Comparison of ENCODE assay signal across 12 cellular contexts in genomic region chr14:31243860-31244259, GRCh38. TPM values are rescaled to one million over a fixed set of nuclear protein-coding genes. Genes with fewer than 3 reads are reported as not detected.
DNase-seq lines count a peak whose midpoint lies in the region; ATAC-seq and TF ChIP-seq lines count a peak whose summit lies in the region.
"Had no signal": no experiment of that assay in that cellular context is flagged by ENCODE, and none has a peak within 500 bp of the region (broad histone marks: within the 10 kb centered on the region; RNA-seq: fewer than 3 reads in every experiment).

No MANE protein-coding gene starts in this region.

- 73 to 83% methylated on average over 8 of the region's 8 CpGs for WGBS in lung, 2 donors

- no peak overlapping the region for H3K27ac ChIP-seq in right atrium auricular region
- no peak overlapping the region for H3K27ac ChIP-seq in lung (ENCODE audit: low read depth in 1 of 2, low read length in 1 of 2)
- H3K27ac ChIP-seq in vagina, result peak overlapping the region; percentile 59
- H3K27ac ChIP-seq: BLaER1 treated with 17β-estradiol and CSF1 and Interleukin-3, amounts not matched to agents 10 nM and 100 nM; tibial artery had no signal

- no peaks in the 10 kb centered on the region for H3K36me3 ChIP-seq in right atrium auricular region
- H3K36me3 ChIP-seq in lung (ENCODE audit: control insufficient read depth in 2 of 2, insufficient read depth in 2 of 2, low read length in 2 of 2), result no peaks in the 10 kb centered on the region
- no peaks in the 10 kb centered on the region for H3K36me3 ChIP-seq in vagina
- H3K36me3 ChIP-seq: BLaER1 treated with 17β-estradiol and CSF1 and Interleukin-3, amounts not matched to agents 10 nM and 100 nM; tibial artery had no signal

- no peak for ATAC-seq in Right ventricle myocardium inferior
- ATAC-seq in activated T-helper 17 cell treated with anti-CD3 and anti-CD28 coated beads, Interleukin-2, amount 50 U/mL, for 72 hours (replicated peaks), result peak; percentile 74
- peak; percentile 58 for ATAC-seq in lung (ENCODE audit: insufficient read depth, low FRiP score)
- no peak for ATAC-seq in HG03097 (IDR thresholded peaks at IDR 0.05; ENCODE audit: low FRiP score, unreplicated experiment)

- H3K27me3 Mint-ChIP-seq in activated T-helper 17 cell treated with anti-CD3 and anti-CD28 coated beads, Interleukin-2, amount 50 U/mL, for 72 hours, result no peaks in the 10 kb centered on the region

- H3K4me1 ChIP-seq in right atrium auricular region, result peaks cover 0 to 10% of the 10 kb centered on the region in 2 donors
- H3K4me1 ChIP-seq in lung (ENCODE audit: control insufficient read depth in 2 of 2, insufficient read depth in 2 of 2, low read length in 2 of 2), result no peaks in the 10 kb centered on the region
- H3K4me1 ChIP-seq in vagina, result peaks cover 7% of the 10 kb centered on the region

- H3K9me3 ChIP-seq in right atrium auricular region (no peaks in the 10 kb centered on the region), lung (ENCODE audit: control insufficient read depth in 2 of 2, insufficient read depth in 1 of 2, low read length in 1 of 2) (no peaks in the 10 kb centered on the region), vagina (no peaks in the 10 kb centered on the region)
- H3K9me3 ChIP-seq: BLaER1 treated with 17β-estradiol and CSF1 and Interleukin-3, amounts not matched to agents 10 nM and 100 nM; tibial artery had no signal

- H3K4me1 Mint-ChIP-seq in activated T-helper 17 cell treated with anti-CD3 and anti-CD28 coated beads, Interleukin-2, amount 50 U/mL, for 72 hours, result peaks cover 6% of the 10 kb centered on the region

- H3K36me3 Mint-ChIP-seq in activated T-helper 17 cell treated with anti-CD3 and anti-CD28 coated beads, Interleukin-2, amount 50 U/mL, for 72 hours (ENCODE audit: low read depth), result no peaks in the 10 kb centered on the region

- no peak for TF ChIP-seq CTCF in right atrium auricular region (IDR thresholded peaks at IDR 0.05)
- TF ChIP-seq CTCF in lung (IDR thresholded peaks at IDR 0.05; ENCODE audit: control extremely low read depth, extremely low read depth), result no peak
- TF ChIP-seq CTCF in vagina (IDR thresholded peaks at IDR 0.05), result no peak
- TF ChIP-seq CTCF in GM10266 (IDR thresholded peaks at IDR 0.05; ENCODE audit: control insufficient read depth, insufficient read depth, low read depth, missing control alignments), result no peak

- DNase-seq in right atrium auricular region (ENCODE audit: low spot score) (peak; percentile 2), Right ventricle myocardium inferior (ENCODE audit: missing footprints) (no peak), lung (ENCODE audit: low spot score) (peak; percentile 46), vagina (ENCODE audit: extremely low spot score in 2 of 2) (no peak), NCI-H345 treated with DMSO at 0.1 percent for 48 hours (lab: John Stamatoyannopoulos, UW; ENCODE audit: unreplicated experiment) (no peak), GM10266 (ENCODE audit: extremely low spot score) (no peak)
- DNase-seq: kidney glomerular epithelial cell, NCI-H1930, tibial artery had no signal

- H3K4me3 Mint-ChIP-seq in activated T-helper 17 cell treated with anti-CD3 and anti-CD28 coated beads, Interleukin-2, amount 50 U/mL, for 72 hours, result peak overlapping the region; percentile 2

- no peak for TF ChIP-seq POLR2A in vagina (IDR thresholded peaks at IDR 0.05)

- H3K27ac Mint-ChIP-seq in activated T-helper 17 cell treated with anti-CD3 and anti-CD28 coated beads, Interleukin-2, amount 50 U/mL, for 72 hours, result peak overlapping the region; percentile 39

- H3K27me3 ChIP-seq in right atrium auricular region (no peaks in the 10 kb centered on the region), lung (ENCODE audit: control insufficient read depth, insufficient read depth) (no peaks in the 10 kb centered on the region), vagina (no peaks in the 10 kb centered on the region)
- H3K27me3 ChIP-seq: BLaER1 treated with 17β-estradiol and CSF1 and Interleukin-3, amounts not matched to agents 10 nM and 100 nM; tibial artery had no signal

- H3K4me3 ChIP-seq in right atrium auricular region (no peak overlapping the region), lung (no peak overlapping the region), vagina (no peak overlapping the region)
- H3K4me3 ChIP-seq: BLaER1 treated with 17β-estradiol and CSF1 and Interleukin-3, amounts not matched to agents 10 nM and 100 nM; tibial artery had no signal

- no peaks in the 10 kb centered on the region for H3K9me3 Mint-ChIP-seq in activated T-helper 17 cell treated with anti-CD3 and anti-CD28 coated beads, Interleukin-2, amount 50 U/mL, for 72 hours

- intact Hi-C loops in Right ventricle myocardium inferior (cut with DNase I), result no loop called here
- intact Hi-C loops in vagina (cut with DNase I), result no loop called here

RNA-seq across cellular contexts. Expression of gene HECTD1, which starts 36.3 kb away (rescaled TPM):
- 100 to 1,000 TPM; 130 to 145 TPM for total RNA-seq in right atrium auricular region
- 151 TPM for total RNA-seq in Right ventricle myocardium inferior
- 10 to 100 TPM; 88.3 to 92.8 TPM for total RNA-seq in activated T-helper 17 cell treated with anti-CD3 and anti-CD28 coated beads, Interleukin-2, amount 50 U/mL, for 72 hours
- total RNA-seq in lung, result 100 to 1,000 TPM; 150 to 399 TPM
- polyA plus RNA-seq in lung, result 10 to 100 TPM; 44.8 to 45.9 TPM
- total RNA-seq in vagina, result 325 TPM

Comparison
In these comparisons a context has a peak if more than half of its experiments do, and no peak if none do; other contexts are left out.
1. DNase-seq: peak in right atrium auricular region (single experiment) and lung (single experiment); none in Right ventricle myocardium inferior (single experiment), vagina (0 of 2), NCI-H345 treated with DMSO at 0.1 percent for 48 hours (single experiment) and GM10266 (single experiment).
2. ATAC-seq: peak in activated T-helper 17 cell treated with anti-CD3 and anti-CD28 coated beads, Interleukin-2, amount 50 U/mL, for 72 hours (single experiment) and lung (single experiment); none in Right ventricle myocardium inferior (single experiment) and HG03097 (single experiment).